ENCODE assay signal across 1 cellular context in genomic region chr3:193660698-193661400, GRCh38.
TF ChIP-seq lines count a peak whose summit lies in the region.

No MANE protein-coding gene starts in this region.

TF ChIP-seq in K562, 482 proteins besides CTCF, POLR2A, EP300 and RAD21 (continued from another document and continues in another):
- TF ChIP-seq ZNF318 (IDR thresholded peaks at IDR 0.05; ENCODE audit: borderline replicate concordance in 1 of 2, low read depth in 1 of 2), result peak in 1 of 2 experiments; percentile 66; a peak in 1 of 4 replicates
- TF ChIP-seq NBN (IDR thresholded peaks at IDR 0.05; ENCODE audit: low read depth), result peak; percentile 99
- TF ChIP-seq NFIC (IDR thresholded peaks at IDR 0.05), result peak; percentile 97
- peak; percentile 100 for TF ChIP-seq MTA2 (IDR thresholded peaks at IDR 0.05; ENCODE audit: low read depth)
- peak; percentile 24; the same call in 1 of the 2 replicates for TF ChIP-seq ZNF263 (CRISPR knock-in tag; IDR thresholded peaks at IDR 0.05; ENCODE audit: borderline replicate concordance)
- TF ChIP-seq SPI1 (IDR thresholded peaks at IDR 0.05; ENCODE audit: borderline replicate concordance, low read depth, low read length), result no peak
- TF ChIP-seq NKRF (IDR thresholded peaks at IDR 0.05; ENCODE audit: borderline replicate concordance), result no peak
- TF ChIP-seq ELF4 (CRISPR knock-in tag; IDR thresholded peaks at IDR 0.05), result peak; percentile 96
- peak; percentile 55; the same call in 1 of the 2 replicates for TF ChIP-seq ZFX (CRISPR knock-in tag; IDR thresholded peaks at IDR 0.05)
- no peak for TF ChIP-seq CTCFL (IDR thresholded peaks at IDR 0.05; ENCODE audit: borderline replicate concordance, insufficient read depth, low read depth, low read length, poor library complexity, severe bottlenecking)
- TF ChIP-seq, protein P1, sequence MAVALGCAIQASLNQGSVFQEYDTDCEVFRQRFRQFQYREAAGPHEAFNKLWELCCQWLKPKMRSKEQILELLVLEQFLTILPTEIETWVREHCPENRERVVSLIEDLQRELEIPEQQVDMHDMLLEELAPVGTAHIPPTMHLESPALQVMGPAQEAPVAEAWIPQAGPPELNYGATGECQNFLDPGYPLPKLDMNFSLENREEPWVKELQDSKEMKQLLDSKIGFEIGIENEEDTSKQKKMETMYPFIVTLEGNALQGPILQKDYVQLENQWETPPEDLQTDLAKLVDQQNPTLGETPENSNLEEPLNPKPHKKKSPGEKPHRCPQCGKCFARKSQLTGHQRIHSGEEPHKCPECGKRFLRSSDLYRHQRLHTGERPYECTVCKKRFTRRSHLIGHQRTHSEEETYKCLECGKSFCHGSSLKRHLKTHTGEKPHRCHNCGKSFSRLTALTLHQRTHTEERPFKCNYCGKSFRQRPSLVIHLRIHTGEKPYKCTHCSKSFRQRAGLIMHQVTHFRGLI (CRISPR knock-in tag; IDR thresholded peaks at IDR 0.05), result peak; percentile 88; the same call in 1 of the 2 replicates
- TF ChIP-seq MAFG (tag; conservative IDR thresholded peaks at IDR 0.05), result peak; percentile 23; the same call in 1 of the 2 replicates
- TF ChIP-seq CREB1 (IDR thresholded peaks at IDR 0.05), result peak; percentile 80
- TF ChIP-seq CREB1 (CRISPR knock-in tag; IDR thresholded peaks at IDR 0.05), result no peak
- TF ChIP-seq ZNF184 (CRISPR knock-in tag; IDR thresholded peaks at IDR 0.05), result no peak
- TF ChIP-seq MTA3 (IDR thresholded peaks at IDR 0.05; ENCODE audit: borderline replicate concordance), result peak; percentile 74
- no peak for TF ChIP-seq ZFP30 (CRISPR knock-in tag; IDR thresholded peaks at IDR 0.05; ENCODE audit: borderline replicate concordance)
- TF ChIP-seq SRSF1 (IDR thresholded peaks at IDR 0.05; ENCODE audit: low read depth, low read length), result no peak
- no peak for TF ChIP-seq JUNB (CRISPR knock-in tag; conservative IDR thresholded peaks at IDR 0.05)
- no peak for TF ChIP-seq SREBF2 (CRISPR knock-in tag; IDR thresholded peaks at IDR 0.05)
- TF ChIP-seq TCF15 (CRISPR knock-in tag; IDR thresholded peaks at IDR 0.05), result no peak
- TF ChIP-seq SOX6 (IDR thresholded peaks at IDR 0.05), result peak; percentile 97
- no peak for TF ChIP-seq NR2C1 (IDR thresholded peaks at IDR 0.05)
- peak; percentile 70 for TF ChIP-seq NR2C1 (tag; IDR thresholded peaks at IDR 0.05)
- peak; percentile 100 for TF ChIP-seq DPF2 (IDR thresholded peaks at IDR 0.05)
- TF ChIP-seq GATAD2B (IDR thresholded peaks at IDR 0.05; ENCODE audit: borderline replicate concordance), result peak; percentile 97
- no peak for TF ChIP-seq GTF2B (IDR thresholded peaks at IDR 0.05; ENCODE audit: extremely low read depth, insufficient read length)
- TF ChIP-seq ZNF282 (CRISPR knock-in tag; IDR thresholded peaks at IDR 0.05), result no peak
- TF ChIP-seq SP1 (CRISPR knock-in tag; IDR thresholded peaks at IDR 0.05), result no peak
- no peak; the same call in 1 of the 2 replicates for TF ChIP-seq CHCHD3 (CRISPR knock-in tag; IDR thresholded peaks at IDR 0.05)
- TF ChIP-seq ZNF197 (CRISPR knock-in tag; IDR thresholded peaks at IDR 0.05; ENCODE audit: low read depth), result peak; percentile 88
- peak; percentile 100 for TF ChIP-seq TEAD4 (IDR thresholded peaks at IDR 0.05; ENCODE audit: low read length)
- TF ChIP-seq TEAD4 (CRISPR knock-in tag; IDR thresholded peaks at IDR 0.05; ENCODE audit: borderline replicate concordance), result no peak
- TF ChIP-seq FOXP4 (CRISPR knock-in tag; IDR thresholded peaks at IDR 0.05; ENCODE audit: borderline replicate concordance), result no peak
- no peak for TF ChIP-seq GMEB1 (CRISPR knock-in tag; IDR thresholded peaks at IDR 0.05)
- TF ChIP-seq PHTF2 (CRISPR knock-in tag; IDR thresholded peaks at IDR 0.05), result no peak
- no peak for TF ChIP-seq ZNF324 (CRISPR knock-in tag; IDR thresholded peaks at IDR 0.05)
- no peak for TF ChIP-seq PCBP2 (IDR thresholded peaks at IDR 0.05; ENCODE audit: low read depth, low read length, poor library complexity, severe bottlenecking)
- TF ChIP-seq NCOA2 (IDR thresholded peaks at IDR 0.05; ENCODE audit: partially characterized antibody in 2 of 2), result peak; percentile 81 to 83
- TF ChIP-seq PHF21A (IDR thresholded peaks at IDR 0.05; ENCODE audit: borderline replicate concordance, low read depth), result no peak
- TF ChIP-seq ZBTB1 (CRISPR knock-in tag; IDR thresholded peaks at IDR 0.05; ENCODE audit: borderline replicate concordance, low read depth), result no peak
- TF ChIP-seq DEAF1 (CRISPR knock-in tag; IDR thresholded peaks at IDR 0.05), result no peak
